In genomic region chr3:24812116-24812515, GRCh38 we compare ENCODE assay signal across 30 cellular contexts.
"Had no signal": no experiment of that assay in that cellular context is flagged by ENCODE, and none has a peak within 500 bp of the region (broad histone marks: within the 10 kb centered on the region; RNA-seq: fewer than 3 reads in every experiment).

No MANE protein-coding gene starts in this region.

- H3K4me1 Mint-ChIP-seq: activated B cell treated with CpG ODN at 0.5 μM for 24 hours; activated CD4-positive, alpha-beta T cell treated with anti-CD3 and anti-CD28 coated beads, Interleukin-2, amount 10 ng/mL, durations not matched to agents 24 days and 14 days; activated CD8-positive, alpha-beta memory T cell treated with anti-CD3 and anti-CD28 coated beads, Interleukin-2, amount 10 ng/mL, durations not matched to agents 7 days and 5 days; activated naive CD4-positive, alpha-beta T cell treated with anti-CD3 and anti-CD28 coated beads, Interleukin-2, amount 50 U/mL, for 24 hours; central memory CD8-positive, alpha-beta T cell had no signal

- FAIRE-seq: TTC549 had no signal

- H3K27me3 Mint-ChIP-seq: activated B cell treated with CpG ODN at 0.5 μM for 24 hours; activated CD4-positive, alpha-beta T cell treated with anti-CD3 and anti-CD28 coated beads, Interleukin-2, amount 10 ng/mL, durations not matched to agents 24 days and 14 days; activated CD8-positive, alpha-beta memory T cell treated with anti-CD3 and anti-CD28 coated beads, Interleukin-2, amount 10 ng/mL, durations not matched to agents 7 days and 5 days; activated naive CD4-positive, alpha-beta T cell treated with anti-CD3 and anti-CD28 coated beads, Interleukin-2, amount 50 U/mL, for 24 hours; activated T-cell treated with anti-CD3 and anti-CD28 coated beads, Interleukin-2, amount 50 U/mL, for 24 hours; central memory CD8-positive, alpha-beta T cell had no signal

- H3K9me3 Mint-ChIP-seq: activated B cell treated with CpG ODN at 0.5 μM for 24 hours; activated CD4-positive, alpha-beta T cell treated with anti-CD3 and anti-CD28 coated beads, Interleukin-2, amount 10 ng/mL, durations not matched to agents 24 days and 14 days; activated naive CD4-positive, alpha-beta T cell treated with anti-CD3 and anti-CD28 coated beads, Interleukin-2, amount 50 U/mL, for 24 hours; activated T-cell treated with anti-CD3 and anti-CD28 coated beads, Interleukin-2, amount 50 U/mL, for 24 hours; activated T-helper 1 cell treated with anti-CD3 and anti-CD28 coated beads, Interleukin-12 subunit alpha, Interleukin-12 subunit beta, Interleukin-2, Interleukin-4 antibody, amounts not matched to agents 30 ng/mL and 10 ng/mL and 1 ng/mL, durations not matched to agents 14 hours and 24 hours and 36 hours; T-helper 1 cell treated with Interleukin-12 subunit alpha and Interleukin-12 subunit beta and Interleukin-4 antibody, amounts not matched to agents 30 μg/mL and 1 μg/mL, for 36 hours had no signal

- DNase-seq: activated B cell treated with CpG ODN at 0.5 μM for 24 hours; activated CD4-positive, alpha-beta T cell treated with anti-CD3 and anti-CD28 coated beads for 1 hour; activated CD4-positive, alpha-beta T cell treated with anti-CD3 and anti-CD28 coated beads, Interleukin-2, amount 10 ng/mL, durations not matched to agents 24 days and 14 days; activated CD4-positive, alpha-beta T cell treated with anti-CD3 and anti-CD28 coated beads, Interleukin-2, amount 50 U/mL, for 48 hours; activated CD8-positive, alpha-beta memory T cell treated with anti-CD3 and anti-CD28 coated beads, Interleukin-2, amount 10 ng/mL, durations not matched to agents 7 days and 5 days; activated effector memory CD4-positive, alpha-beta T cell treated with Interleukin-2 at 50 U/mL for 16 hours; activated naive CD4-positive, alpha-beta T cell; activated T-cell treated with anti-CD3 and anti-CD28 coated beads, Interleukin-2, amount 50 U/mL, for 24 hours; amniotic stem cell; body of pancreas; KBM-7; NCI-H1092; NCI-H1417; NCI-H1930; NCI-H345; NCI-H510A; NCI-H526 treated with DMSO at 0.1 percent for 48 hours; NK-92 treated with Interleukin-12 subunit alpha and Interleukin-12 subunit beta, amount 100 ng/mL, for 24 hours; OCI-M1; Right ventricle myocardium superior; T-helper 9 cell had no signal

- H3K27me3 ChIP-seq: ascending aorta, body of pancreas, SJSA1 had no signal

- H3K27ac Mint-ChIP-seq: activated B cell treated with CpG ODN at 0.5 μM for 24 hours; activated CD4-positive, alpha-beta T cell treated with anti-CD3 and anti-CD28 coated beads, Interleukin-2, amount 10 ng/mL, durations not matched to agents 24 days and 14 days; activated CD8-positive, alpha-beta memory T cell treated with anti-CD3 and anti-CD28 coated beads, Interleukin-2, amount 10 ng/mL, durations not matched to agents 7 days and 5 days; activated naive CD4-positive, alpha-beta T cell treated with anti-CD3 and anti-CD28 coated beads, Interleukin-2, amount 50 U/mL, for 24 hours; activated T-cell treated with anti-CD3 and anti-CD28 coated beads, Interleukin-2, amount 50 U/mL, for 24 hours; activated T-helper 1 cell treated with anti-CD3 and anti-CD28 coated beads, Interleukin-12 subunit alpha, Interleukin-12 subunit beta, Interleukin-2, Interleukin-4 antibody, amounts not matched to agents 30 ng/mL and 10 ng/mL and 1 ng/mL, durations not matched to agents 14 hours and 24 hours and 36 hours; T-helper 1 cell treated with Interleukin-12 subunit alpha and Interleukin-12 subunit beta and Interleukin-4 antibody, amounts not matched to agents 30 μg/mL and 1 μg/mL, for 36 hours had no signal

- H3K27ac ChIP-seq: ascending aorta, body of pancreas, RWPE1, SJSA1 had no signal

- H3K9me3 ChIP-seq: ascending aorta, body of pancreas, SJSA1 had no signal

- ATAC-seq: activated CD8-positive, alpha-beta memory T cell treated with anti-CD3 and anti-CD28 coated beads, Interleukin-2, amount 10 ng/mL, durations not matched to agents 7 days and 5 days; body of pancreas; Panc1 had no signal

- H3K4me3 ChIP-seq: ascending aorta, body of pancreas, SJSA1 had no signal

- H3K36me3 ChIP-seq: ascending aorta, SJSA1 had no signal

- H3K36me3 Mint-ChIP-seq: activated CD8-positive, alpha-beta memory T cell treated with anti-CD3 and anti-CD28 coated beads, Interleukin-2, amount 10 ng/mL, durations not matched to agents 7 days and 5 days; activated naive CD4-positive, alpha-beta T cell treated with anti-CD3 and anti-CD28 coated beads, Interleukin-2, amount 50 U/mL, for 24 hours had no signal

- H3K4me3 Mint-ChIP-seq: activated B cell treated with CpG ODN at 0.5 μM for 24 hours; activated CD4-positive, alpha-beta T cell treated with anti-CD3 and anti-CD28 coated beads, Interleukin-2, amount 10 ng/mL, durations not matched to agents 24 days and 14 days; activated CD8-positive, alpha-beta memory T cell treated with anti-CD3 and anti-CD28 coated beads, Interleukin-2, amount 10 ng/mL, durations not matched to agents 7 days and 5 days; activated naive CD4-positive, alpha-beta T cell treated with anti-CD3 and anti-CD28 coated beads, Interleukin-2, amount 50 U/mL, for 24 hours; activated T-cell treated with anti-CD3 and anti-CD28 coated beads, Interleukin-2, amount 50 U/mL, for 24 hours; activated T-helper 1 cell treated with anti-CD3 and anti-CD28 coated beads, Interleukin-12 subunit alpha, Interleukin-12 subunit beta, Interleukin-2, Interleukin-4 antibody, amounts not matched to agents 30 ng/mL and 10 ng/mL and 1 ng/mL, durations not matched to agents 14 hours and 24 hours and 36 hours; central memory CD8-positive, alpha-beta T cell; T-helper 1 cell treated with Interleukin-12 subunit alpha and Interleukin-12 subunit beta and Interleukin-4 antibody, amounts not matched to agents 30 μg/mL and 1 μg/mL, for 36 hours had no signal

- H3K4me1 ChIP-seq: ascending aorta, body of pancreas, SJSA1 had no signal
